In the genomic region with DNA sequence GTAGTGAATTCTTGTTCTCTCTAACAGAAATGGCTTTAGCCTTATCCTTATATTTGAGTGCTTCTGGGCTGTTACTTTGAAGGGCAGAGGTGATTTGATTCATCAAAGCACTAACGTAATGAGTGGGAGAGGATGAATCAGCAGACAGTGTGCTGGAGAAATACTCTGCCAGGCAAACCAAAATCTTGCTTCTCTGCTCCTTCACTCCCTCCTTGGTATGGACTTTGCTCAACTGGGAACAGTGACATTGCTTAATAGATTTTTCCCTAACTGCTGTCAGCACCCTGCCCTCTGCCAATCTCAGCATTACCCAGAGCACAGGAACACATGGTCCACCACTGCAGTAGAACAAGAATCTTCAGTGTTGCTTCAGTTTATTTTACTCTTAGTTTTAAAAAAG, we compare ENCODE assay signal across 10 cellular contexts. TPM values are rescaled to one million over a fixed set of nuclear protein-coding genes. Genes with fewer than 3 reads are reported as not detected.
DNase-seq lines count a peak whose midpoint lies in the region; ATAC-seq, FAIRE-seq and TF ChIP-seq lines count a peak whose summit lies in the region.
"Had no signal": no experiment of that assay in that cellular context is flagged by ENCODE, and none has a peak within 500 bp of the region (broad histone marks: within the 10 kb centered on the region; RNA-seq: fewer than 3 reads in every experiment).

No MANE protein-coding gene starts in this region.

- H3K4me1 ChIP-seq in keratinocyte (ENCODE audit: control insufficient read depth, extremely low read depth, insufficient read depth, low read length) (peaks cover 22% of the 10 kb centered on the region), tibial nerve (peaks cover 0 to 41% (median 11%) of the 10 kb centered on the region in 4 donors), SJCRH30 (no peaks in the 10 kb centered on the region)

- TF ChIP-seq CTCF in keratinocyte (optimal IDR thresholded peaks at IDR 0.05 in 1 of 3, IDR thresholded peaks at IDR 0.05 in 1 of 3, conservative IDR thresholded peaks at IDR 0.05 in 1 of 3; ENCODE audit: extremely low read depth in 1 of 3, insufficient read depth in 2 of 3, low read length in 3 of 3) (no peak), tibial nerve (IDR thresholded peaks at IDR 0.05) (no peak)

- intact Hi-C loops in activated CD4-positive, alpha-beta memory T cell treated with anti-CD3 and anti-CD28 coated beads for 36 hours (cut with micrococcal nuclease), result loop anchor here (2.0 kb wide), 1 partner anchor 57 kb away; the partner anchor contains the start of gene PDLIM5

- WGBS in tibial nerve, 2 donors, result 4 to 10% methylated on average over 1 of the region's 1 CpG

- peaks cover 12% of the 10 kb centered on the region for H3K4me1 Mint-ChIP-seq in activated CD4-positive, alpha-beta memory T cell treated with anti-CD3 and anti-CD28 coated beads for 36 hours (ENCODE audit: low read depth)
- H3K4me1 Mint-ChIP-seq in activated CD4-positive, alpha-beta memory T cell treated with anti-CD3 and anti-CD28 coated beads, Interleukin-2, amount 10 ng/mL, durations not matched to agents 7 days and 5 days, result peaks cover 7% of the 10 kb centered on the region
- H3K4me1 Mint-ChIP-seq in activated naive CD8-positive, alpha-beta T cell treated with anti-CD3 and anti-CD28 coated beads, Interleukin-2, amount 50 U/mL, for 24 hours, result peaks cover 18% of the 10 kb centered on the region
- H3K4me1 Mint-ChIP-seq: B cell had no signal

- no peaks in the 10 kb centered on the region for H3K9me3 Mint-ChIP-seq in activated CD4-positive, alpha-beta memory T cell treated with anti-CD3 and anti-CD28 coated beads for 36 hours
- no peaks in the 10 kb centered on the region for H3K9me3 Mint-ChIP-seq in activated CD4-positive, alpha-beta memory T cell treated with anti-CD3 and anti-CD28 coated beads, Interleukin-2, amount 10 ng/mL, durations not matched to agents 7 days and 5 days
- H3K9me3 Mint-ChIP-seq in activated naive CD8-positive, alpha-beta T cell treated with anti-CD3 and anti-CD28 coated beads, Interleukin-2, amount 50 U/mL, for 24 hours, result no peaks in the 10 kb centered on the region

- no peak for TF ChIP-seq POLR2A in tibial nerve (IDR thresholded peaks at IDR 0.05)
- no peak for TF ChIP-seq POLR2A in GM12892 (IDR thresholded peaks at IDR 0.05; ENCODE audit: low read depth, low read length)

- CTCF ChIA-PET in activated CD4-positive, alpha-beta memory T cell treated with anti-CD3 and anti-CD28 coated beads for 36 hours (lab: Charles Lee), result no interaction called here
- CTCF ChIA-PET in activated CD4-positive, alpha-beta memory T cell treated with anti-CD3 and anti-CD28 coated beads, Interleukin-2, amount 10 ng/mL, durations not matched to agents 7 days and 5 days (lab: Charles Lee), result no interaction called here

- H3K27ac ChIP-seq in keratinocyte (ENCODE audit: control insufficient read depth, insufficient read depth, low read length) (peak overlapping the region; percentile 45), tibial nerve (peak overlapping the region in 1 of 4 donors; percentile 63), SJCRH30 (no peak overlapping the region)

- TF ChIP-seq EP300 in tibial nerve (IDR thresholded peaks at IDR 0.05), result peak; percentile 36 to 85

- H3K27ac Mint-ChIP-seq in activated CD4-positive, alpha-beta memory T cell treated with anti-CD3 and anti-CD28 coated beads for 36 hours, result no peak overlapping the region
- no peak overlapping the region for H3K27ac Mint-ChIP-seq in activated CD4-positive, alpha-beta memory T cell treated with anti-CD3 and anti-CD28 coated beads, Interleukin-2, amount 10 ng/mL, durations not matched to agents 7 days and 5 days
- no peak overlapping the region for H3K27ac Mint-ChIP-seq in activated naive CD8-positive, alpha-beta T cell treated with anti-CD3 and anti-CD28 coated beads, Interleukin-2, amount 50 U/mL, for 24 hours
- H3K27ac Mint-ChIP-seq: B cell had no signal

- H3K9me3 ChIP-seq in keratinocyte (ENCODE audit: control insufficient read depth, low read depth, low read length) (no peaks in the 10 kb centered on the region), tibial nerve (no peaks in the 10 kb centered on the region), SJCRH30 (replicated peaks) (no peaks in the 10 kb centered on the region)

- peaks cover 3% of the 10 kb centered on the region for H4K20me1 ChIP-seq in keratinocyte (ENCODE audit: control insufficient read depth, extremely low read depth, insufficient read depth, low read length)

- peaks cover 78% of the 10 kb centered on the region for H3K79me2 ChIP-seq in keratinocyte (ENCODE audit: control insufficient read depth, insufficient read depth, low read length)

- POLR2A ChIA-PET in activated CD4-positive, alpha-beta memory T cell treated with anti-CD3 and anti-CD28 coated beads for 36 hours (lab: Charles Lee), result no interaction called here
- POLR2A ChIA-PET in activated CD4-positive, alpha-beta memory T cell treated with anti-CD3 and anti-CD28 coated beads, Interleukin-2, amount 10 ng/mL, durations not matched to agents 7 days and 5 days (lab: Charles Lee), result no interaction called here

- no peaks in the 10 kb centered on the region for H3K27me3 ChIP-seq in keratinocyte (ENCODE audit: control insufficient read depth, extremely low read depth, insufficient read depth, low read length)
- no peaks in the 10 kb centered on the region for H3K27me3 ChIP-seq in tibial nerve
- H3K27me3 ChIP-seq in SJCRH30, result no peaks in the 10 kb centered on the region

- H3K9ac ChIP-seq in keratinocyte (ENCODE audit: control insufficient read depth, extremely low read depth, insufficient read depth, low read length), result no peak overlapping the region

- no peak overlapping the region for H2AFZ ChIP-seq in keratinocyte (ENCODE audit: control insufficient read depth, low read length)

- DNase-seq in activated CD4-positive, alpha-beta memory T cell treated with anti-CD3 and anti-CD28 coated beads for 36 hours, result peak; percentile 11
- DNase-seq in activated CD4-positive, alpha-beta memory T cell treated with anti-CD3 and anti-CD28 coated beads, Interleukin-2, amount 10 ng/mL, durations not matched to agents 7 days and 5 days, result no peak
- no peak for DNase-seq in activated naive CD8-positive, alpha-beta T cell treated with anti-CD3 and anti-CD28 coated beads, Interleukin-2, amount 50 U/mL, for 24 hours
- no peak for DNase-seq in keratinocyte (ENCODE audit: low read depth, low spot score)
- DNase-seq in tibial nerve (ENCODE audit: low spot score in 2 of 2), result peak in 1 of 2 donors; percentile 52
- DNase-seq in iPS-NIHi11 (ENCODE audit: low spot score), result no peak
- DNase-seq in GM12892 (ENCODE audit: insufficient read length), result no peak
- no peak for DNase-seq in SJCRH30
- DNase-seq: T1000 had no signal

- no peak overlapping the region for H3K4me3 Mint-ChIP-seq in activated CD4-positive, alpha-beta memory T cell treated with anti-CD3 and anti-CD28 coated beads for 36 hours
- H3K4me3 Mint-ChIP-seq in activated CD4-positive, alpha-beta memory T cell treated with anti-CD3 and anti-CD28 coated beads, Interleukin-2, amount 10 ng/mL, durations not matched to agents 7 days and 5 days, result no peak overlapping the region
- H3K4me3 Mint-ChIP-seq in activated naive CD8-positive, alpha-beta T cell treated with anti-CD3 and anti-CD28 coated beads, Interleukin-2, amount 50 U/mL, for 24 hours, result no peak overlapping the region
- H3K4me3 Mint-ChIP-seq: B cell had no signal

- ATAC-seq in activated naive CD8-positive, alpha-beta T cell treated with anti-CD3 and anti-CD28 coated beads, Interleukin-2, amount 50 U/mL, for 24 hours, result peak; percentile 97

- H3K4me3 ChIP-seq in keratinocyte (ENCODE audit: control insufficient read depth in 2 of 3, extremely low read depth in 1 of 3, insufficient read depth in 2 of 3, low read depth in 1 of 3, low read length in 3 of 3), result no peak overlapping the region
- H3K4me3 ChIP-seq in tibial nerve, result no peak overlapping the region
- H3K4me3 ChIP-seq in SJCRH30, result no peak overlapping the region

- peak overlapping the region; percentile 2 for H3K4me2 ChIP-seq in keratinocyte (ENCODE audit: control insufficient read depth, extremely low read depth, insufficient read depth, low read depth, low read length)

- peak; percentile 79 for FAIRE-seq in keratinocyte (lab: Jason Lieb, UNC)
- no peak for FAIRE-seq in GM12892 (lab: Jason Lieb, UNC)

- dilution Hi-C loops in keratinocyte (cut with MboI; ENCODE audit: extremely low pct_ligation_motif_present, low sequenced_read_pairs), result no loop called here

- H3K27me3 Mint-ChIP-seq in activated CD4-positive, alpha-beta memory T cell treated with anti-CD3 and anti-CD28 coated beads for 36 hours, result no peaks in the 10 kb centered on the region
- no peaks in the 10 kb centered on the region for H3K27me3 Mint-ChIP-seq in activated CD4-positive, alpha-beta memory T cell treated with anti-CD3 and anti-CD28 coated beads, Interleukin-2, amount 10 ng/mL, durations not matched to agents 7 days and 5 days
- H3K27me3 Mint-ChIP-seq in activated naive CD8-positive, alpha-beta T cell treated with anti-CD3 and anti-CD28 coated beads, Interleukin-2, amount 50 U/mL, for 24 hours, result no peaks in the 10 kb centered on the region
- H3K27me3 Mint-ChIP-seq: B cell had no signal

- H3K36me3 ChIP-seq in keratinocyte (ENCODE audit: control insufficient read depth in 2 of 2, extremely low read depth in 1 of 2, insufficient read depth in 2 of 2, low read length in 2 of 2) (no peaks in the 10 kb centered on the region), tibial nerve (no peaks in the 10 kb centered on the region), SJCRH30 (no peaks in the 10 kb centered on the region)

- no peaks in the 10 kb centered on the region for H3K9me1 ChIP-seq in keratinocyte (ENCODE audit: control insufficient read depth, extremely low read depth, insufficient read depth, low read length)

- H3K36me3 Mint-ChIP-seq in activated CD4-positive, alpha-beta memory T cell treated with anti-CD3 and anti-CD28 coated beads for 36 hours, result peaks cover 11% of the 10 kb centered on the region
- no peaks in the 10 kb centered on the region for H3K36me3 Mint-ChIP-seq in activated CD4-positive, alpha-beta memory T cell treated with anti-CD3 and anti-CD28 coated beads, Interleukin-2, amount 10 ng/mL, durations not matched to agents 7 days and 5 days (ENCODE audit: low read depth)
- peaks cover 5% of the 10 kb centered on the region for H3K36me3 Mint-ChIP-seq in activated naive CD8-positive, alpha-beta T cell treated with anti-CD3 and anti-CD28 coated beads, Interleukin-2, amount 50 U/mL, for 24 hours (ENCODE audit: low read depth)

RNA-seq across cellular contexts. Expression of gene PDLIM5, which starts 56.0 kb away (rescaled TPM):
- total RNA-seq in activated CD4-positive, alpha-beta memory T cell treated with anti-CD3 and anti-CD28 coated beads for 36 hours, result 10 to 100 TPM; 23.8 to 26.3 TPM
- 10 to 100 TPM; 24.0 to 24.9 TPM for total RNA-seq in activated CD4-positive, alpha-beta memory T cell treated with anti-CD3 and anti-CD28 coated beads, Interleukin-2, amount 10 ng/mL, durations not matched to agents 7 days and 5 days
- polyA plus RNA-seq in keratinocyte, result 112 to 123 TPM (median 121 TPM) in 3 replicates
- 70.2 TPM for polyA plus RNA-seq in keratinocyte (2011; ENCODE audit: low read depth)
- 86.5 and 117 TPM in 2 replicates for polyA plus RNA-seq in keratinocyte (2011; cell fraction: cytosol; rRNA removed)
- 138 and 152 TPM in 2 replicates for polyA plus RNA-seq in keratinocyte (2011; cell fraction: nucleus; rRNA removed)
- polyA plus RNA-seq in keratinocyte (2012; ENCODE audit: low replicate concordance), result 42.5 and 63.4 TPM in 2 replicates
- polyA minus RNA-seq in keratinocyte, result 185 to 420 TPM (median 373 TPM) in 3 replicates
- polyA minus RNA-seq in keratinocyte (2011; cell fraction: cytosol; rRNA and poly(A)+ RNA removed), result 88.2 TPM
- 164 and 306 TPM in 2 replicates for polyA minus RNA-seq in keratinocyte (2011; cell fraction: nucleus; rRNA and poly(A)+ RNA removed)
- total RNA-seq in tibial nerve, result 100 to 1,000 TPM in 2 of 4 donors, 10 to 100 TPM in 2; 73.5 to 117 (median 98.2) TPM
- 18.1 TPM for polyA plus RNA-seq in GM12892 (2012; ENCODE audit: missing spikeins)
- total RNA-seq in SJCRH30 (2014; rRNA removed; shearing (Covaris generic)), result 31.5 and 38.9 TPM in 2 replicates
